In genomic region chr16:81446318-81447275, GRCh38 we compare ENCODE assay signal across 1 cellular context.
TF ChIP-seq lines count a peak whose summit lies in the region.

No MANE protein-coding gene starts in this region.

TF ChIP-seq in HepG2, 621 proteins besides CTCF, POLR2A, EP300 and RAD21 (continued from another document and continues in another):
- TF ChIP-seq CSRNP1 (CRISPR knock-in tag; IDR thresholded peaks at IDR 0.05) (no peak), SP140L (CRISPR knock-in tag; IDR thresholded peaks at IDR 0.05; ENCODE audit: borderline replicate concordance) (no peak), FOXA1 (IDR thresholded peaks at IDR 0.05) (no peak), FOXA1 (CRISPR knock-in tag; IDR thresholded peaks at IDR 0.05) (peak; percentile 66), BORCS8-MEF2B (CRISPR knock-in tag; IDR thresholded peaks at IDR 0.05) (0 out of 2 replicates have a peak, but pooled peaks have one; percentile 44), ONECUT2 (CRISPR knock-in tag; IDR thresholded peaks at IDR 0.05) (no peak), SMYD3 (CRISPR knock-in tag; IDR thresholded peaks at IDR 0.05) (0 out of 2 replicates have a peak, but pooled peaks have one; percentile 36), ZNF468 (CRISPR knock-in tag; IDR thresholded peaks at IDR 0.05) (no peak), POGZ (CRISPR knock-in tag; IDR thresholded peaks at IDR 0.05) (no peak), MXD4 (CRISPR knock-in tag; IDR thresholded peaks at IDR 0.05) (no peak), HNRNPH1 (optimal IDR thresholded peaks at IDR 0.05; ENCODE audit: low read depth, low read length) (no peak), ARHGAP35 (CRISPR knock-in tag; IDR thresholded peaks at IDR 0.05; ENCODE audit: borderline replicate concordance) (peak; percentile 44; the same call in 1 of the 2 replicates), ZNF850 (CRISPR knock-in tag; conservative IDR thresholded peaks at IDR 0.05) (no peak), SNAPC2 (CRISPR knock-in tag; IDR thresholded peaks at IDR 0.05) (no peak), ZNF329 (CRISPR knock-in tag; IDR thresholded peaks at IDR 0.05; ENCODE audit: low read depth) (no peak), ZNF678 (CRISPR knock-in tag; IDR thresholded peaks at IDR 0.05) (no peak), THRA (CRISPR knock-in tag; IDR thresholded peaks at IDR 0.05; ENCODE audit: borderline replicate concordance) (no peak), RFX5 (IDR thresholded peaks at IDR 0.05; ENCODE audit: low read depth, low read length) (no peak), TBP (CRISPR knock-in tag; IDR thresholded peaks at IDR 0.05) (no peak), HNF4A (CRISPR knock-in tag; IDR thresholded peaks at IDR 0.05) (no peak), MXD3 (CRISPR knock-in tag; IDR thresholded peaks at IDR 0.05) (0 out of 2 replicates have a peak, but pooled peaks have one; percentile 39), ZNF496 (CRISPR knock-in tag; IDR thresholded peaks at IDR 0.05; ENCODE audit: insufficient replicate concordance) (no peak), SALL1 (CRISPR knock-in tag; IDR thresholded peaks at IDR 0.05) (peak; percentile 69), TBX2 (CRISPR knock-in tag; IDR thresholded peaks at IDR 0.05; ENCODE audit: borderline replicate concordance) (peak; percentile 53; the same call in 1 of the 2 replicates), ZBTB7B (CRISPR knock-in tag; IDR thresholded peaks at IDR 0.05) (peak; percentile 73), ZFY (CRISPR knock-in tag; IDR thresholded peaks at IDR 0.05) (0 out of 2 replicates have a peak, but pooled peaks have one; percentile 23), PHF20 (CRISPR knock-in tag; IDR thresholded peaks at IDR 0.05) (no peak), ISL2 (CRISPR knock-in tag; IDR thresholded peaks at IDR 0.05) (no peak), ATF7 (IDR thresholded peaks at IDR 0.05) (no peak), ATF7 (CRISPR knock-in tag; IDR thresholded peaks at IDR 0.05) (no peak), ATRX (CRISPR knock-in tag; IDR thresholded peaks at IDR 0.05; ENCODE audit: borderline replicate concordance) (no peak), ZNF841 (CRISPR knock-in tag; IDR thresholded peaks at IDR 0.05; ENCODE audit: borderline replicate concordance) (no peak), GPBP1L1 (CRISPR knock-in tag; IDR thresholded peaks at IDR 0.05) (no peak), HNRNPL (IDR thresholded peaks at IDR 0.05; ENCODE audit: low read depth, low read length) (0 out of 2 replicates have a peak, but pooled peaks have one; percentile 57), ZFP82 (CRISPR knock-in tag; IDR thresholded peaks at IDR 0.05; ENCODE audit: borderline replicate concordance) (no peak), ZNF557 (CRISPR knock-in tag; IDR thresholded peaks at IDR 0.05) (no peak), MYNN (CRISPR knock-in tag; IDR thresholded peaks at IDR 0.05; ENCODE audit: low read depth) (peak; percentile 72; the same call in 1 of the 2 replicates), MIER3 (CRISPR knock-in tag; IDR thresholded peaks at IDR 0.05; ENCODE audit: borderline replicate concordance) (0 out of 2 replicates have a peak, but pooled peaks have one; percentile 32), ARNT2 (CRISPR knock-in tag; IDR thresholded peaks at IDR 0.05; ENCODE audit: low read depth) (0 out of 2 replicates have a peak, but pooled peaks have one; percentile 10), ZNF720 (CRISPR knock-in tag; IDR thresholded peaks at IDR 0.05) (no peak), MAFG (CRISPR knock-in tag; IDR thresholded peaks at IDR 0.05) (no peak), MTERF4 (CRISPR knock-in tag; IDR thresholded peaks at IDR 0.05) (0 out of 2 replicates have a peak, but pooled peaks have one; percentile 32), AHDC1 (CRISPR knock-in tag; IDR thresholded peaks at IDR 0.05; ENCODE audit: borderline replicate concordance) (no peak), RBAK (CRISPR knock-in tag; IDR thresholded peaks at IDR 0.05) (no peak; the same call in 1 of the 2 replicates), MEIS2 (CRISPR knock-in tag; IDR thresholded peaks at IDR 0.05) (no peak; the same call in 1 of the 2 replicates), ZNF17 (CRISPR knock-in tag; IDR thresholded peaks at IDR 0.05) (no peak), MTA3 (CRISPR knock-in tag; IDR thresholded peaks at IDR 0.05) (no peak), ZNF766 (CRISPR knock-in tag; IDR thresholded peaks at IDR 0.05; ENCODE audit: borderline replicate concordance) (no peak), HOXA7 (CRISPR knock-in tag; IDR thresholded peaks at IDR 0.05) (no peak)
- TF ChIP-seq, protein P1, sequence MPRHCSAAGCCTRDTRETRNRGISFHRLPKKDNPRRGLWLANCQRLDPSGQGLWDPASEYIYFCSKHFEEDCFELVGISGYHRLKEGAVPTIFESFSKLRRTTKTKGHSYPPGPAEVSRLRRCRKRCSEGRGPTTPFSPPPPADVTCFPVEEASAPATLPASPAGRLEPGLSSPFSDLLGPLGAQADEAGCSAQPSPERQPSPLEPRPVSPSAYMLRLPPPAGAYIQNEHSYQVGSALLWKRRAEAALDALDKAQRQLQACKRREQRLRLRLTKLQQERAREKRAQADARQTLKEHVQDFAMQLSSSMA (CRISPR knock-in tag; IDR thresholded peaks at IDR 0.05) = no peak
- TF ChIP-seq, protein P2, sequence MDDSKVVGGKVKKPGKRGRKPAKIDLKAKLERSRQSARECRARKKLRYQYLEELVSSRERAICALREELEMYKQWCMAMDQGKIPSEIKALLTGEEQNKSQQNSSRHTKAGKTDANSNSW (CRISPR knock-in tag; IDR thresholded peaks at IDR 0.05; ENCODE audit: borderline replicate concordance) = no peak; the same call in 1 of the 2 replicates
- TF ChIP-seq, protein P3, sequence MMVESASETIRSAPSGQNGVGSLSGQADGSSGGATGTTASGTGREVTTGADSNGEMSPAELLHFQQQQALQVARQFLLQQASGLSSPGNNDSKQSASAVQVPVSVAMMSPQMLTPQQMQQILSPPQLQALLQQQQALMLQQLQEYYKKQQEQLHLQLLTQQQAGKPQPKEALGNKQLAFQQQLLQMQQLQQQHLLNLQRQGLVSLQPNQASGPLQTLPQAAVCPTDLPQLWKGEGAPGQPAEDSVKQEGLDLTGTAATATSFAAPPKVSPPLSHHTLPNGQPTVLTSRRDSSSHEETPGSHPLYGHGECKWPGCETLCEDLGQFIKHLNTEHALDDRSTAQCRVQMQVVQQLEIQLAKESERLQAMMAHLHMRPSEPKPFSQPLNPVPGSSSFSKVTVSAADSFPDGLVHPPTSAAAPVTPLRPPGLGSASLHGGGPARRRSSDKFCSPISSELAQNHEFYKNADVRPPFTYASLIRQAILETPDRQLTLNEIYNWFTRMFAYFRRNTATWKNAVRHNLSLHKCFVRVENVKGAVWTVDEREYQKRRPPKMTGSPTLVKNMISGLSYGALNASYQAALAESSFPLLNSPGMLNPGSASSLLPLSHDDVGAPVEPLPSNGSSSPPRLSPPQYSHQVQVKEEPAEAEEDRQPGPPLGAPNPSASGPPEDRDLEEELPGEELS (CRISPR knock-in tag; IDR thresholded peaks at IDR 0.05) = peak; percentile 17; the same call in 1 of the 2 replicates
- TF ChIP-seq, protein P4, sequence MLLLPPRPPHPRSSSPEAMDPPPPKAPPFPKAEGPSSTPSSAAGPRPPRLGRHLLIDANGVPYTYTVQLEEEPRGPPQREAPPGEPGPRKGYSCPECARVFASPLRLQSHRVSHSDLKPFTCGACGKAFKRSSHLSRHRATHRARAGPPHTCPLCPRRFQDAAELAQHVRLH (CRISPR knock-in tag; IDR thresholded peaks at IDR 0.05; ENCODE audit: borderline replicate concordance, low read depth) = no peak; the same call in 1 of the 2 replicates
- TF ChIP-seq, protein P5, sequence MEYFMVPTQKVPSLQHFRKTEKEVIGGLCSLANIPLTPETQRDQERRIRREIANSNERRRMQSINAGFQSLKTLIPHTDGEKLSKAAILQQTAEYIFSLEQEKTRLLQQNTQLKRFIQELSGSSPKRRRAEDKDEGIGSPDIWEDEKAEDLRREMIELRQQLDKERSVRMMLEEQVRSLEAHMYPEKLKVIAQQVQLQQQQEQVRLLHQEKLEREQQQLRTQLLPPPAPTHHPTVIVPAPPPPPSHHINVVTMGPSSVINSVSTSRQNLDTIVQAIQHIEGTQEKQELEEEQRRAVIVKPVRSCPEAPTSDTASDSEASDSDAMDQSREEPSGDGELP (IDR thresholded peaks at IDR 0.05; ENCODE audit: borderline replicate concordance, low read depth) = no peak
- TF ChIP-seq, protein P6, sequence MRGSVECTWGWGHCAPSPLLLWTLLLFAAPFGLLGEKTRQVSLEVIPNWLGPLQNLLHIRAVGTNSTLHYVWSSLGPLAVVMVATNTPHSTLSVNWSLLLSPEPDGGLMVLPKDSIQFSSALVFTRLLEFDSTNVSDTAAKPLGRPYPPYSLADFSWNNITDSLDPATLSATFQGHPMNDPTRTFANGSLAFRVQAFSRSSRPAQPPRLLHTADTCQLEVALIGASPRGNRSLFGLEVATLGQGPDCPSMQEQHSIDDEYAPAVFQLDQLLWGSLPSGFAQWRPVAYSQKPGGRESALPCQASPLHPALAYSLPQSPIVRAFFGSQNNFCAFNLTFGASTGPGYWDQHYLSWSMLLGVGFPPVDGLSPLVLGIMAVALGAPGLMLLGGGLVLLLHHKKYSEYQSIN (CRISPR knock-in tag; IDR thresholded peaks at IDR 0.05; ENCODE audit: borderline replicate concordance) = no peak
